Comparison of ENCODE assay signal across 10 cellular contexts in genomic region chr4:153788064-153788418, GRCh38. TPM values are rescaled to one million over a fixed set of nuclear protein-coding genes. Genes with fewer than 3 reads are reported as not detected.
DNase-seq lines count a peak whose midpoint lies in the region; ATAC-seq and TF ChIP-seq lines count a peak whose summit lies in the region.
"Had no signal": no experiment of that assay in that cellular context is flagged by ENCODE, and none has a peak within 500 bp of the region (broad histone marks: within the 10 kb centered on the region; RNA-seq: fewer than 3 reads in every experiment).

No MANE protein-coding gene starts in this region.

- H3K36me3 Mint-ChIP-seq in activated B cell treated with CpG ODN at 0.5 μM for 24 hours (ENCODE audit: low read depth) (no peaks in the 10 kb centered on the region), glutamatergic neuron (ENCODE audit: unreplicated experiment) (no peaks in the 10 kb centered on the region)

- H3K9me3 ChIP-seq in PC-9 (ENCODE audit: insufficient read depth, low read depth), result no peaks in the 10 kb centered on the region
- H3K9me3 ChIP-seq: adrenal gland had no signal

- peaks cover 48% of the 10 kb centered on the region for H3K4me1 Mint-ChIP-seq in activated B cell treated with CpG ODN at 0.5 μM for 24 hours
- peaks cover 11% of the 10 kb centered on the region for H3K4me1 Mint-ChIP-seq in glutamatergic neuron (ENCODE audit: low read depth, unreplicated experiment)

- TF ChIP-seq CTCF in activated B cell treated with CpG ODN at 0.5 μM for 24 hours (IDR thresholded peaks at IDR 0.05), result no peak
- no peak for TF ChIP-seq CTCF in glutamatergic neuron (IDR thresholded peaks at IDR 0.05; ENCODE audit: partially characterized antibody, unreplicated experiment)
- no peak for TF ChIP-seq CTCF in PC-9 (conservative IDR thresholded peaks at IDR 0.05)

- no TSS peak for BruUV-seq in PC-9 (replicated peaks; lab: Mats Ljungman, UMichigan)

- no peaks in the 10 kb centered on the region for H3K79me2 ChIP-seq in PC-9 (ENCODE audit: low read depth)

- H4K20me1 ChIP-seq in PC-9 (ENCODE audit: insufficient read depth), result no peaks in the 10 kb centered on the region

- H3K4me2 ChIP-seq in PC-9, result no peak overlapping the region

- H3K4me3 Mint-ChIP-seq in activated B cell treated with CpG ODN at 0.5 μM for 24 hours, result peak overlapping the region; percentile 66
- peak overlapping the region; percentile 86 for H3K4me3 Mint-ChIP-seq in glutamatergic neuron (ENCODE audit: unreplicated experiment)

- H3K27me3 ChIP-seq in PC-9 (ENCODE audit: insufficient read depth, low read depth), result no peaks in the 10 kb centered on the region

- H3K27me3 Mint-ChIP-seq in activated B cell treated with CpG ODN at 0.5 μM for 24 hours (peaks cover 70% of the 10 kb centered on the region), glutamatergic neuron (ENCODE audit: unreplicated experiment) (peaks cover 23% of the 10 kb centered on the region)

- CTCF ChIA-PET in activated B cell treated with CpG ODN at 0.5 μM for 24 hours (lab: Charles Lee), result no interaction called here
- CTCF ChIA-PET in PC-9 (lab: Charles Lee), result no interaction called here

- H3K36me3 ChIP-seq in PC-9 (ENCODE audit: low read depth), result no peaks in the 10 kb centered on the region
- H3K36me3 ChIP-seq: adrenal gland had no signal

- no peak overlapping the region for H3K4me3 ChIP-seq in PC-9

- H3K9me2 ChIP-seq in PC-9 (ENCODE audit: insufficient read depth), result no peaks in the 10 kb centered on the region

- H3F3A ChIP-seq in PC-9 (ENCODE audit: insufficient read depth, low read depth), result no peaks in the 10 kb centered on the region

- DNase-seq in D341Med (ENCODE audit: low spot score) (peak; percentile 38), activated B cell treated with CpG ODN at 0.5 μM for 24 hours (no peak), glutamatergic neuron (peak; percentile 27), posterior vena cava (ENCODE audit: low spot score) (peak; percentile 85), PC-9 (no peak), NCI-H774 (lab: John Stamatoyannopoulos, UW) (no peak)
- DNase-seq: adrenal gland had no signal

- H2AFZ ChIP-seq in PC-9, result no peak overlapping the region

- H3K27ac ChIP-seq in PC-9, result no peak overlapping the region
- H3K27ac ChIP-seq: adrenal gland had no signal

- POLR2A ChIA-PET in activated B cell treated with CpG ODN at 0.5 μM for 24 hours (lab: Charles Lee), result no interaction called here
- POLR2A ChIA-PET in PC-9 (lab: Charles Lee; ENCODE audit: unreplicated experiment), result no interaction called here

- no peaks in the 10 kb centered on the region for H3K4me1 ChIP-seq in PC-9 (replicated peaks; ENCODE audit: insufficient read depth)

- H3K27ac Mint-ChIP-seq in activated B cell treated with CpG ODN at 0.5 μM for 24 hours (no peak overlapping the region), glutamatergic neuron (ENCODE audit: unreplicated experiment) (no peak overlapping the region)

- ATAC-seq in activated B cell treated with CpG ODN at 0.5 μM for 24 hours (ENCODE audit: low read depth) (no peak), HG02884 (IDR thresholded peaks at IDR 0.05; ENCODE audit: unreplicated experiment) (no peak), HG02610 (IDR thresholded peaks at IDR 0.05; ENCODE audit: unreplicated experiment) (no peak)
- ATAC-seq: esophagus mucosa had no signal

- intact Hi-C loops in activated B cell treated with CpG ODN at 0.5 μM for 24 hours (cut with micrococcal nuclease), result no loop called here
- intact Hi-C loops in posterior vena cava (cut with DNase I), result loop anchor here (10.0 kb wide), 2 partner anchors 527 to 537 kb away; no protein-coding TSS in a partner anchor
- intact Hi-C loops in PC-9 (cut with micrococcal nuclease; ENCODE audit: unreplicated experiment), result loop anchor here (5.0 to 10.0 kb wide), 2 partner anchors 524 to 767 kb away; partner anchors contain the start of gene PLRG1

- H3K9me3 Mint-ChIP-seq in activated B cell treated with CpG ODN at 0.5 μM for 24 hours (no peaks in the 10 kb centered on the region), glutamatergic neuron (ENCODE audit: unreplicated experiment) (peaks cover 12% of the 10 kb centered on the region)

RNA-seq across cellular contexts. Expression of gene SFRP2, which starts 0.8 kb away (rescaled TPM):
- total RNA-seq in activated B cell treated with CpG ODN at 0.5 μM for 24 hours (not detected in 2 replicates), glutamatergic neuron (ENCODE audit: unreplicated experiment) (0.54 TPM), posterior vena cava (100 to 1,000 TPM; 157 to 313 TPM), PC-9 (2021) (not detected in 2 replicates)

RNA-seq across cellular contexts. Expression of gene RNF175, which starts 28.2 kb away (rescaled TPM):
- total RNA-seq in activated B cell treated with CpG ODN at 0.5 μM for 24 hours, result not detected in 2 replicates
- 2.1 TPM for total RNA-seq in glutamatergic neuron (ENCODE audit: unreplicated experiment)
- under 1 TPM in 1 of 2 donors, not detected in 1; 0.52 TPM for total RNA-seq in posterior vena cava
- not detected in 2 replicates for total RNA-seq in PC-9 (2021)
- total RNA-seq: esophagus mucosa had no signal

Comparison
In these comparisons a context has a peak if more than half of its experiments do, and no peak if none do; other contexts are left out.
1. DNase-seq: peak in D341Med (single experiment), glutamatergic neuron (single experiment) and posterior vena cava (single experiment); none in activated B cell treated with CpG ODN at 0.5 μM for 24 hours (single experiment), PC-9 (0 of 2) and NCI-H774 (single experiment).
2. RNA of gene SFRP2, which starts 0.8 kb away (total RNA-seq): 157 to 313 TPM in posterior vena cava; 0.54 TPM in glutamatergic neuron (single experiment), not detected in activated B cell treated with CpG ODN at 0.5 μM for 24 hours and not detected in PC-9; every median in the first group is over 100 times any median in the second.